19 cellular contexts compared by ENCODE assay signal in the genomic region with DNA sequence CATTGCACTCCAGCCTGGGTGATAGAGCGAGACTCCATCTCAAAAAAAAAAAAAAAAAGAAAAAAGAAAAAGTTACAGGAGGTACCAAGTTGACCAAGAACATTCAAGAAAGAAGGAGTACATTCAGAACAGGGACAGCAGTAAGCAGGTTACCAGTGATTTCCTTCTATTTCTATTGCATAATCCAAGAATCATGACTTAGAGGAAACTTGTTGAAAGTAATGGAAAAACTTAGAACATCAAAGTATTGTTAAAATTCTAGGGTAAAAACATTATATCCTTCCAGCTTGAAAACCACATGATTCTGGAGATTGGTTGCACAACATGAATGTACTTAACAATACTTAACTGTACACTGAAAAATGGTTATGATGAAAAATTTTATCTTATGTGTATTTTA. TPM values are rescaled to one million over a fixed set of nuclear protein-coding genes. Genes with fewer than 3 reads are reported as not detected.
"Had no signal": no experiment of that assay in that cellular context is flagged by ENCODE, and none has a peak within 500 bp of the region (broad histone marks: within the 10 kb centered on the region; RNA-seq: fewer than 3 reads in every experiment).

No MANE protein-coding gene starts in this region.

- H3K27ac ChIP-seq: breast epithelium, neutrophil, right atrium auricular region had no signal

- H3K9me3 Mint-ChIP-seq: activated naive CD8-positive, alpha-beta T cell treated with anti-CD3 and anti-CD28 coated beads, Interleukin-2, amount 10 ng/mL, durations not matched to agents 7 days and 5 days; activated T-cell treated with anti-CD3 and anti-CD28 coated beads, Interleukin-2, amount 50 U/mL, for 24 hours; naive thymus-derived CD8-positive, alpha-beta T cell; T-helper 2 cell treated with Interferon-gamma antibody and Interleukin-4, amounts not matched to agents 5 μg/mL and 100 μg/mL, for 36 hours had no signal

- H3K27ac Mint-ChIP-seq: activated CD8-positive, alpha-beta memory T cell treated with anti-CD3 and anti-CD28 coated beads, Interleukin-2, amount 10 ng/mL, durations not matched to agents 7 days and 5 days; activated naive CD8-positive, alpha-beta T cell treated with anti-CD3 and anti-CD28 coated beads, Interleukin-2, amount 10 ng/mL, durations not matched to agents 7 days and 5 days; activated T-cell treated with anti-CD3 and anti-CD28 coated beads, Interleukin-2, amount 50 U/mL, for 24 hours; naive thymus-derived CD8-positive, alpha-beta T cell; T-helper 2 cell treated with Interferon-gamma antibody and Interleukin-4, amounts not matched to agents 5 μg/mL and 100 μg/mL, for 36 hours; type B pancreatic cell had no signal

- H3K4me3 Mint-ChIP-seq: activated CD8-positive, alpha-beta memory T cell treated with anti-CD3 and anti-CD28 coated beads, Interleukin-2, amount 10 ng/mL, durations not matched to agents 7 days and 5 days; activated naive CD8-positive, alpha-beta T cell treated with anti-CD3 and anti-CD28 coated beads, Interleukin-2, amount 10 ng/mL, durations not matched to agents 7 days and 5 days; activated T-cell treated with anti-CD3 and anti-CD28 coated beads, Interleukin-2, amount 50 U/mL, for 24 hours; naive thymus-derived CD8-positive, alpha-beta T cell; T-helper 2 cell treated with Interferon-gamma antibody and Interleukin-4, amounts not matched to agents 5 μg/mL and 100 μg/mL, for 36 hours; type B pancreatic cell had no signal

- H3K4me1 Mint-ChIP-seq: activated CD8-positive, alpha-beta memory T cell treated with anti-CD3 and anti-CD28 coated beads, Interleukin-2, amount 10 ng/mL, durations not matched to agents 7 days and 5 days; activated naive CD8-positive, alpha-beta T cell treated with anti-CD3 and anti-CD28 coated beads, Interleukin-2, amount 10 ng/mL, durations not matched to agents 7 days and 5 days; naive thymus-derived CD8-positive, alpha-beta T cell had no signal

- H3K4me1 ChIP-seq: breast epithelium, right atrium auricular region had no signal

- H3K36me3 ChIP-seq: breast epithelium, neutrophil, right atrium auricular region, spleen had no signal

- H3K9me3 ChIP-seq: breast epithelium, neutrophil, right atrium auricular region, spleen had no signal

- H3K4me3 ChIP-seq: breast epithelium, right atrium auricular region, spleen had no signal

- H3K27me3 Mint-ChIP-seq: type B pancreatic cell had no signal

- H3K36me3 Mint-ChIP-seq: activated CD8-positive, alpha-beta memory T cell treated with anti-CD3 and anti-CD28 coated beads, Interleukin-2, amount 10 ng/mL, durations not matched to agents 7 days and 5 days; activated naive CD8-positive, alpha-beta T cell treated with anti-CD3 and anti-CD28 coated beads, Interleukin-2, amount 10 ng/mL, durations not matched to agents 7 days and 5 days; naive thymus-derived CD8-positive, alpha-beta T cell; type B pancreatic cell had no signal

- DNase-seq: activated CD4-positive, alpha-beta T cell treated with anti-CD3 and anti-CD28 coated beads, Interleukin-2, amount 50 U/mL, for 4 hours; activated CD4-positive, CD25-positive, alpha-beta regulatory T cell treated with anti-CD3 and anti-CD28 coated beads, Interleukin-2, amount 50 U/mL, for 72 hours; activated CD8-positive, alpha-beta memory T cell treated with anti-CD3 and anti-CD28 coated beads, Interleukin-2, amount 10 ng/mL, durations not matched to agents 7 days and 5 days; activated gamma-delta T cell; activated naive CD8-positive, alpha-beta T cell treated with anti-CD3 and anti-CD28 coated beads, Interleukin-2, amount 10 ng/mL, durations not matched to agents 7 days and 5 days; activated T-cell treated with anti-CD3 and anti-CD28 coated beads, Interleukin-2, amount 50 U/mL, for 24 hours; hippocampal formation; mammary epithelial cell; naive thymus-derived CD8-positive, alpha-beta T cell; posterior cingulate gyrus; spleen; stimulated activated CD4-positive, alpha-beta T cell treated with anti-CD3 and anti-CD28 coated beads, Interleukin-1b, Interleukin-23, amount 100 ng/mL, for 48 hours; stimulated activated naive CD4-positive, alpha-beta T cell; SW 1271 had no signal

- H3K27me3 ChIP-seq: breast epithelium, neutrophil, right atrium auricular region, spleen had no signal

RNA-seq across cellular contexts. Expression of a gene that starts 25.2 kb away (rescaled TPM):
- total RNA-seq: naive thymus-derived CD8-positive, alpha-beta T cell had no signal
- polyA plus RNA-seq: naive thymus-derived CD8-positive, alpha-beta T cell had no signal
